In genomic region chr3:186107148-186108105, GRCh38 we compare ENCODE assay signal across 8 cellular contexts. TPM values are rescaled to one million over a fixed set of nuclear protein-coding genes. Genes with fewer than 3 reads are reported as not detected.
A peak's percentile ranks its signal among the peaks of the same experiment; 100 is the strongest.
DNase-seq lines count a peak whose midpoint lies in the region; ATAC-seq and TF ChIP-seq lines count a peak whose summit lies in the region.

No MANE protein-coding gene starts in this region.

- TF ChIP-seq CTCF in left ventricle myocardium inferior (IDR thresholded peaks at IDR 0.05; ENCODE audit: borderline replicate concordance) (no peak), parathyroid adenoma (IDR thresholded peaks at IDR 0.05) (no peak)

- ATAC-seq in GM18867 (IDR thresholded peaks at IDR 0.05; ENCODE audit: unreplicated experiment): peak; percentile 22

- intact Hi-C loops in left ventricle myocardium inferior (cut with micrococcal nuclease): no loop called here

- H3K36me3 ChIP-seq in left ventricle myocardium inferior: no peaks in the 10 kb centered on the region
- no peaks in the 10 kb centered on the region for H3K36me3 ChIP-seq in parathyroid adenoma (ENCODE audit: control insufficient read depth, insufficient read depth, low read length)

- peak; percentile 68 for DNase-seq in 8988T
- DNase-seq in NCI-H1105 treated with DMSO at 0.1 percent for 48 hours (lab: John Stamatoyannopoulos, UW): peak; percentile 96
- peak; percentile 77 for DNase-seq in SK-MEL-5 (ENCODE audit: low read depth, low spot score)
- peak in 54 of 58 donors; percentile 21 to 77 (median 53) for DNase-seq in anterior cingulate cortex (lab: John Stamatoyannopoulos, UW)
- peak; percentile 58 for DNase-seq in left ventricle myocardium inferior
- no peak for DNase-seq in cerebellar nuclear complex (lab: John Stamatoyannopoulos, UW)

- peak overlapping the region; percentile 80 for H2AFZ ChIP-seq in parathyroid adenoma

- in situ Hi-C loops in SK-MEL-5 (cut with HindIII; ENCODE audit: low pct_unique_long_range_greater_than_20kb, low sequenced_read_pairs): no loop called here

- H3K4me3 ChIP-seq in left ventricle myocardium inferior (peak overlapping the region; percentile 89), parathyroid adenoma (ENCODE audit: low read depth, low read length) (peak overlapping the region; percentile 74)

- H3K27me3 ChIP-seq in left ventricle myocardium inferior (ENCODE audit: low read depth): peaks cover 9% of the 10 kb centered on the region
- H3K27me3 ChIP-seq in parathyroid adenoma (ENCODE audit: control insufficient read depth, insufficient read depth, low read length): peaks cover under 1% of the 10 kb centered on the region

- H3K4me2 ChIP-seq in parathyroid adenoma (ENCODE audit: low read length): peak overlapping the region; percentile 60

- H3K9ac ChIP-seq in parathyroid adenoma: no peak overlapping the region

- H3K79me2 ChIP-seq in parathyroid adenoma: no peaks in the 10 kb centered on the region

- peak overlapping the region; percentile 88 for H3K27ac ChIP-seq in left ventricle myocardium inferior (replicated peaks)
- peak overlapping the region; percentile 67 for H3K27ac ChIP-seq in parathyroid adenoma

- H3K9me3 ChIP-seq in left ventricle myocardium inferior (replicated peaks) (no peaks in the 10 kb centered on the region), parathyroid adenoma (ENCODE audit: control insufficient read depth, low read length) (no peaks in the 10 kb centered on the region)

- peaks cover 34% of the 10 kb centered on the region for H3K4me1 ChIP-seq in left ventricle myocardium inferior
- no peaks in the 10 kb centered on the region for H3K4me1 ChIP-seq in parathyroid adenoma

RNA-seq across cellular contexts. Expression of gene ETV5, which starts 1.5 kb away (rescaled TPM):
- total RNA-seq in SK-MEL-5 (2014; rRNA removed; shearing (Covaris generic)): 167 and 177 TPM in 2 replicates
- polyA plus RNA-seq in SK-MEL-5 (2015; cell fraction: cytosol; rRNA removed): 125 and 153 TPM in 2 replicates
- polyA plus RNA-seq in SK-MEL-5 (2015; cell fraction: nucleus; rRNA removed): 53.2 and 86.5 TPM in 2 replicates
- total RNA-seq in left ventricle myocardium inferior: 5.0 TPM

Comparison
In these comparisons a context has a peak if more than half of its experiments do, and no peak if none do; other contexts are left out.
1. DNase-seq: peak in 8988T (single experiment), NCI-H1105 treated with DMSO at 0.1 percent for 48 hours (single experiment), SK-MEL-5 (single experiment), anterior cingulate cortex (54 of 58) and left ventricle myocardium inferior (single experiment); none in cerebellar nuclear complex (0 of 2).
2. RNA of gene ETV5, which starts 1.5 kb away (total RNA-seq): 167 to 177 TPM in SK-MEL-5; 5.0 TPM in left ventricle myocardium inferior (single experiment); every median in the first group is over 10 times any median in the second.